In genomic region chr1:99728494-99729235, GRCh38 we compare ENCODE assay signal across 7 cellular contexts. TPM values are rescaled to one million over a fixed set of nuclear protein-coding genes. Genes with fewer than 3 reads are reported as not detected.
A peak's percentile ranks its signal among the peaks of the same experiment; 100 is the strongest.
DNase-seq lines count a peak whose midpoint lies in the region; FAIRE-seq and TF ChIP-seq lines count a peak whose summit lies in the region.

No MANE protein-coding gene starts in this region.

- DNase-seq in GM18507 (ENCODE audit: extremely low spot score, insufficient read length, low read depth) (no peak), KBM-7 (peak; percentile 61), brain microvascular endothelial cell (peak; percentile 51), myocyte (ENCODE audit: low read depth) (peak; percentile 38), superior temporal gyrus (ENCODE audit: extremely low spot score) (no peak), NCI-H2081 treated with DMSO at 0.1 percent for 48 hours (lab: John Stamatoyannopoulos, UW) (no peak)
- DNase-seq in effector CD4-positive, alpha-beta T cell = no peak

- peak overlapping the region; percentile 29 for H3K27ac ChIP-seq in brain microvascular endothelial cell

- in situ Hi-C loops in KBM-7 (cut with MboI; ENCODE audit: low pct_unique_long_range_greater_than_20kb, low sequenced_read_pairs) (no loop called here), brain microvascular endothelial cell (cut with HindIII; ENCODE audit: low pct_ligation_motif_present, low sequenced_read_pairs) (no loop called here)

- H3K4me3 ChIP-seq in brain microvascular endothelial cell (ENCODE audit: low read depth, low read length) = no peak overlapping the region

- no peaks in the 10 kb centered on the region for H3K27me3 ChIP-seq in brain microvascular endothelial cell (replicated peaks)

- H3K36me3 ChIP-seq in brain microvascular endothelial cell (replicated peaks) = no peaks in the 10 kb centered on the region

- peak; percentile 71 for TF ChIP-seq CTCF in brain microvascular endothelial cell (IDR thresholded peaks at IDR 0.05; ENCODE audit: low read depth, low read length, missing control alignments)

- FAIRE-seq in GM18507 (lab: Jason Lieb, UNC) = peak; percentile 5

RNA-seq across cellular contexts. Expression of gene FRRS1, which starts 37.8 kb away (rescaled TPM):
- 4.1 and 5.6 TPM in 2 replicates for total RNA-seq in myocyte
- polyA plus RNA-seq in myocyte (2012) = 1.8 TPM

Comparison
In these comparisons a context has a peak if more than half of its experiments do, and no peak if none do; other contexts are left out.
1. DNase-seq: peak in KBM-7 (single experiment), brain microvascular endothelial cell (single experiment) and myocyte (single experiment); none in GM18507 (single experiment), superior temporal gyrus (single experiment), effector CD4-positive, alpha-beta T cell (single experiment) and NCI-H2081 treated with DMSO at 0.1 percent for 48 hours (single experiment).